ENCODE assay signal across 8 cellular contexts in the genomic region with DNA sequence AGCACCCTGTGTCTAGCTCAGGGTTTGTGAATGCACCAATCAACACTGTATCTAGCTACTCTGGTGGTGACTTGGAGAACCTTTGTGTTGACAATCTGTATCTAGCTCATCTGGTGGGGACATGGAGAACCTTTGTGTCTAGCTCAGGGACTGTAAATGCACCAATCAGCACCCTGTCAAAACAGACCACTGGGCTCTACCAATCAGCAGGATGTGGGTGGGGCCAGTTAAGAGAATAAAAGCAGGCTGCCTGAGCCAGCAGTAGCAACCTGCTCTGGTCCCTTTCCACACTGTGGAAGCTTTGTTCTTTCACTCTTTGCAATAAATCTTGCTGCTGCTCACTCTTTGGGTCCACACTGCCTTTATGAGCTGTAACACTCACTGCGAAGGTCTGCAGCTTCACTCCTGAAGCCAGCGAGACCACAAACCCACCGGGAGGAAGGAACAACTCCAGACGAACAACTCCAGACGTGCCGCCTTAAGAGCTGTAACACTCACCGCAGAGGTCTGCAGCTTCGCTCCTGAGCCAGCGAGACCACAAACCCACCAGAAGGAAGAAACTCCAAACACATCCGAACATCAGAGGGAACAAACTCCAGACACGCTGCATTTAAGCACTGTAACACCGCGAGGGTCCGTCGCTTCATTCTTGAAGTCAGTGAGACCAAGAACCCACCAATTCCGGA. TPM values are rescaled to one million over a fixed set of nuclear protein-coding genes. Genes with fewer than 3 reads are reported as not detected.
A peak's percentile ranks its signal among the peaks of the same experiment; 100 is the strongest.
DNase-seq lines count a peak whose midpoint lies in the region; ATAC-seq and TF ChIP-seq lines count a peak whose summit lies in the region.
"Not testable (repeated sequence)": the region's sequence is repeated elsewhere in the genome, so short reads cannot be mapped to it uniquely, and the experiment has no call there.

No MANE protein-coding gene starts in this region.

- POLR2A ChIA-PET in T-cell (lab: Charles Lee): interaction anchor here in 1 of 2 donors (0.7 kb wide), 1 partner anchor 1997 kb away, joined by 3 read pairs; no protein-coding TSS in a partner anchor
- POLR2A ChIA-PET in activated CD4-positive, alpha-beta memory T cell treated with anti-CD3 and anti-CD28 coated beads, Interleukin-2, amount 10 ng/mL, durations not matched to agents 7 days and 5 days (lab: Charles Lee); naive thymus-derived CD4-positive, alpha-beta T cell (lab: Charles Lee): not testable (repeated sequence)

- peak overlapping the region in 1 of 7 donors; percentile 72 for H3K27ac Mint-ChIP-seq in CD14-positive monocyte
- H3K27ac Mint-ChIP-seq in IgD-negative memory B cell: not testable (repeated sequence)
- peak overlapping the region; percentile 91 to 97 for H3K27ac Mint-ChIP-seq in T-cell
- H3K27ac Mint-ChIP-seq in activated CD4-positive, alpha-beta memory T cell treated with anti-CD3 and anti-CD28 coated beads, Interleukin-2, amount 10 ng/mL, durations not matched to agents 7 days and 5 days: peak overlapping the region; percentile 44
- peak overlapping the region; percentile 62 for H3K27ac Mint-ChIP-seq in dendritic cell treated with granulocyte-macrophage colony-stimulating factor and Interleukin-4, amounts not matched to agents 40 ng/mL and 50 ng/mL, for 4 days
- peak overlapping the region; percentile 62 to 92 (median 84) for H3K27ac Mint-ChIP-seq in naive thymus-derived CD4-positive, alpha-beta T cell
- H3K27ac Mint-ChIP-seq in stimulated activated memory B cell treated with anti-CD40 and anti-IgM and Interleukin-4, amounts not matched to agents 10 μg/mL and 1 μg/mL and 100 μg/mL, for 72 hours: peak overlapping the region; percentile 32

- CTCF ChIA-PET in T-cell (lab: Charles Lee): interaction anchor here (0.6 to 0.7 kb wide), 2 partner anchors 46 to 61 kb away, joined by 3 read pairs; no protein-coding TSS in a partner anchor
- CTCF ChIA-PET in activated CD4-positive, alpha-beta memory T cell treated with anti-CD3 and anti-CD28 coated beads, Interleukin-2, amount 10 ng/mL, durations not matched to agents 7 days and 5 days (lab: Charles Lee): interaction anchor here (1.2 to 2.4 kb wide), 2 partner anchors 61 to 65 kb away, joined by 3 to 6 read pairs; partner anchors contain the start of genes CEP89 and FAAP24
- CTCF ChIA-PET in naive thymus-derived CD4-positive, alpha-beta T cell (lab: Charles Lee): not testable (repeated sequence)

- H3K4me3 Mint-ChIP-seq in CD14-positive monocyte: peak overlapping the region; percentile 66 to 76
- peak overlapping the region in 3 of 4 donors; percentile 5 to 88 (median 88) for H3K4me3 Mint-ChIP-seq in IgD-negative memory B cell
- H3K4me3 Mint-ChIP-seq in T-cell: peak overlapping the region; percentile 82 to 86 (median 82)
- peak overlapping the region; percentile 34 for H3K4me3 Mint-ChIP-seq in activated CD4-positive, alpha-beta memory T cell treated with anti-CD3 and anti-CD28 coated beads, Interleukin-2, amount 10 ng/mL, durations not matched to agents 7 days and 5 days
- peak overlapping the region; percentile 62 for H3K4me3 Mint-ChIP-seq in dendritic cell treated with granulocyte-macrophage colony-stimulating factor and Interleukin-4, amounts not matched to agents 40 ng/mL and 50 ng/mL, for 4 days
- peak overlapping the region; percentile 75 to 92 (median 84) for H3K4me3 Mint-ChIP-seq in naive thymus-derived CD4-positive, alpha-beta T cell
- H3K4me3 Mint-ChIP-seq in stimulated activated memory B cell treated with anti-CD40 and anti-IgM and Interleukin-4, amounts not matched to agents 10 μg/mL and 1 μg/mL and 100 μg/mL, for 72 hours: peak overlapping the region; percentile 52

- not testable (repeated sequence) for H3K9me3 ChIP-seq in naive thymus-derived CD4-positive, alpha-beta T cell (ENCODE audit: control insufficient read depth in 2 of 3, low read length in 3 of 3)

- peaks cover 12 to 37% (median 14%) of the 10 kb centered on the region in 3 donors for H3K27me3 Mint-ChIP-seq in CD14-positive monocyte (ENCODE audit: low read depth in 3 of 3)
- H3K27me3 Mint-ChIP-seq in IgD-negative memory B cell; T-cell; activated CD4-positive, alpha-beta memory T cell treated with anti-CD3 and anti-CD28 coated beads, Interleukin-2, amount 10 ng/mL, durations not matched to agents 7 days and 5 days; naive thymus-derived CD4-positive, alpha-beta T cell; stimulated activated memory B cell treated with anti-CD40 and anti-IgM and Interleukin-4, amounts not matched to agents 10 μg/mL and 1 μg/mL and 100 μg/mL, for 72 hours: not testable (repeated sequence)
- peaks cover 30% of the 10 kb centered on the region for H3K27me3 Mint-ChIP-seq in dendritic cell treated with granulocyte-macrophage colony-stimulating factor and Interleukin-4, amounts not matched to agents 40 ng/mL and 50 ng/mL, for 4 days

- peak overlapping the region; percentile 30 for H3K4me3 ChIP-seq in naive thymus-derived CD4-positive, alpha-beta T cell (ENCODE audit: low read length)

- H3K9me3 Mint-ChIP-seq in CD14-positive monocyte; IgD-negative memory B cell; T-cell; activated CD4-positive, alpha-beta memory T cell treated with anti-CD3 and anti-CD28 coated beads, Interleukin-2, amount 10 ng/mL, durations not matched to agents 7 days and 5 days; dendritic cell treated with granulocyte-macrophage colony-stimulating factor and Interleukin-4, amounts not matched to agents 40 ng/mL and 50 ng/mL, for 4 days; naive thymus-derived CD4-positive, alpha-beta T cell; stimulated activated memory B cell treated with anti-CD40 and anti-IgM and Interleukin-4, amounts not matched to agents 10 μg/mL and 1 μg/mL and 100 μg/mL, for 72 hours: not testable (repeated sequence)

- H3K36me3 Mint-ChIP-seq in CD14-positive monocyte; IgD-negative memory B cell; T-cell; activated CD4-positive, alpha-beta memory T cell treated with anti-CD3 and anti-CD28 coated beads, Interleukin-2, amount 10 ng/mL, durations not matched to agents 7 days and 5 days (ENCODE audit: low read depth); dendritic cell treated with granulocyte-macrophage colony-stimulating factor and Interleukin-4, amounts not matched to agents 40 ng/mL and 50 ng/mL, for 4 days (ENCODE audit: low read depth); naive thymus-derived CD4-positive, alpha-beta T cell; stimulated activated memory B cell treated with anti-CD40 and anti-IgM and Interleukin-4, amounts not matched to agents 10 μg/mL and 1 μg/mL and 100 μg/mL, for 72 hours: not testable (repeated sequence)

- not testable (repeated sequence) for TF ChIP-seq CTCF in CD14-positive monocyte (IDR thresholded peaks at IDR 0.05)

- intact Hi-C loops in CD14-positive monocyte (cut with micrococcal nuclease); dendritic cell treated with granulocyte-macrophage colony-stimulating factor and Interleukin-4, amounts not matched to agents 40 ng/mL and 50 ng/mL, for 4 days (cut with micrococcal nuclease); naive thymus-derived CD4-positive, alpha-beta T cell (cut with micrococcal nuclease): not testable (repeated sequence)

- not testable (repeated sequence) for DNase-seq in CD14-positive monocyte (ENCODE audit: low spot score)
- peak in 13 of 34 experiments; percentile 1 to 56 (median 7) for DNase-seq in T-cell
- DNase-seq in activated CD4-positive, alpha-beta memory T cell treated with anti-CD3 and anti-CD28 coated beads, Interleukin-2, amount 10 ng/mL, durations not matched to agents 7 days and 5 days: peak; percentile 21
- DNase-seq in activated effector memory CD4-positive, alpha-beta T cell treated with Interleukin-2 at 50 U/mL for 16 hours: peak; percentile 7
- DNase-seq in naive thymus-derived CD4-positive, alpha-beta T cell: peak in 5 of 9 donors; percentile 21 to 34 (median 25)

- not testable (repeated sequence) for H3K4me1 Mint-ChIP-seq in CD14-positive monocyte; IgD-negative memory B cell; activated CD4-positive, alpha-beta memory T cell treated with anti-CD3 and anti-CD28 coated beads, Interleukin-2, amount 10 ng/mL, durations not matched to agents 7 days and 5 days; dendritic cell treated with granulocyte-macrophage colony-stimulating factor and Interleukin-4, amounts not matched to agents 40 ng/mL and 50 ng/mL, for 4 days (ENCODE audit: low read depth); stimulated activated memory B cell treated with anti-CD40 and anti-IgM and Interleukin-4, amounts not matched to agents 10 μg/mL and 1 μg/mL and 100 μg/mL, for 72 hours
- H3K4me1 Mint-ChIP-seq in T-cell: peaks cover 10 to 11% (median 10%) of the 10 kb centered on the region in 3 donors
- peaks cover 7 to 15% (median 9%) of the 10 kb centered on the region in 7 donors for H3K4me1 Mint-ChIP-seq in naive thymus-derived CD4-positive, alpha-beta T cell

- not testable (repeated sequence) for H3K36me3 ChIP-seq in naive thymus-derived CD4-positive, alpha-beta T cell (ENCODE audit: control insufficient read depth in 2 of 3, insufficient read depth in 3 of 3, low read length in 3 of 3)

- not testable (repeated sequence) for H3K27me3 ChIP-seq in naive thymus-derived CD4-positive, alpha-beta T cell (ENCODE audit: control insufficient read depth in 2 of 2, insufficient read depth in 2 of 2, low read length in 2 of 2)

- peak overlapping the region; percentile 53 for H3K27ac ChIP-seq in naive thymus-derived CD4-positive, alpha-beta T cell (ENCODE audit: low read depth, low read length)

- ATAC-seq in T-cell (replicated peaks in 1 of 4): peak in 2 of 4 experiments; percentile 52 to 56
- not testable (repeated sequence) for ATAC-seq in naive thymus-derived CD4-positive, alpha-beta T cell; stimulated activated memory B cell treated with anti-CD40 and anti-IgM and Interleukin-4, amounts not matched to agents 10 μg/mL and 1 μg/mL and 100 μg/mL, for 72 hours

- not testable (repeated sequence) for H3K4me1 ChIP-seq in naive thymus-derived CD4-positive, alpha-beta T cell (ENCODE audit: control insufficient read depth in 2 of 2, insufficient read depth in 2 of 2, low read length in 2 of 2)

RNA-seq across cellular contexts. Expression of gene RHPN2, which starts 27.4 kb away (rescaled TPM):
- polyA plus RNA-seq in CD14-positive monocyte: under 1 TPM; 0.16 to 0.51 TPM
- 3.7 TPM for polyA plus RNA-seq in IgD-negative memory B cell
- under 1 TPM; 0.16 to 0.66 (median 0.33) TPM for total RNA-seq in T-cell
- total RNA-seq in activated CD4-positive, alpha-beta memory T cell treated with anti-CD3 and anti-CD28 coated beads, Interleukin-2, amount 10 ng/mL, durations not matched to agents 7 days and 5 days: 1 to 10 TPM in 1 of 2 experiments, under 1 TPM in 1; 0.70 to 1.2 TPM
- total RNA-seq in naive thymus-derived CD4-positive, alpha-beta T cell: under 1 TPM in 3 of 5 experiments, not detected in 2; 0.16 to 0.58 (median 0.34) TPM
- 1 to 10 TPM in 1 of 2 donors, under 1 TPM in 1; 0.21 to 2.6 TPM for polyA plus RNA-seq in naive thymus-derived CD4-positive, alpha-beta T cell

RNA-seq across cellular contexts. Expression of gene GPATCH1, which starts 43.7 kb away (rescaled TPM):
- polyA plus RNA-seq in CD14-positive monocyte (1 to 10 TPM; 1.4 to 4.0 TPM), IgD-negative memory B cell (7.0 TPM)
- total RNA-seq in T-cell: 10 to 100 TPM; 11.8 to 17.6 (median 14.3) TPM
- total RNA-seq in activated CD4-positive, alpha-beta memory T cell treated with anti-CD3 and anti-CD28 coated beads, Interleukin-2, amount 10 ng/mL, durations not matched to agents 7 days and 5 days: 10 to 100 TPM; 10.8 to 11.0 TPM
- total RNA-seq in naive thymus-derived CD4-positive, alpha-beta T cell: 10 to 100 TPM; 11.2 to 20.0 (median 14.4) TPM
- polyA plus RNA-seq in naive thymus-derived CD4-positive, alpha-beta T cell: 10 to 100 TPM in 1 of 2 donors, 1 to 10 TPM in 1; 4.6 to 10.6 TPM

Comparison
In these comparisons a context has a peak if more than half of its experiments do, and no peak if none do; other contexts are left out.
1. H3K4me3 Mint-ChIP-seq: peak in every context shown above with its lines; median percentile 88 in IgD-negative memory B cell; 84 in naive thymus-derived CD4-positive, alpha-beta T cell; 82 in T-cell; 71 in CD14-positive monocyte; 62 in dendritic cell treated with granulocyte-macrophage colony-stimulating factor and Interleukin-4, amounts not matched to agents 40 ng/mL and 50 ng/mL, for 4 days; 52 in stimulated activated memory B cell treated with anti-CD40 and anti-IgM and Interleukin-4, amounts not matched to agents 10 μg/mL and 1 μg/mL and 100 μg/mL, for 72 hours; 34 in activated CD4-positive, alpha-beta memory T cell treated with anti-CD3 and anti-CD28 coated beads, Interleukin-2, amount 10 ng/mL, durations not matched to agents 7 days and 5 days.